In genomic region chr1:154446292-154446691, GRCh38 we compare ENCODE assay signal across 12 cellular contexts. TPM values are rescaled to one million over a fixed set of nuclear protein-coding genes. Genes with fewer than 3 reads are reported as not detected.
A peak's percentile ranks its signal among the peaks of the same experiment; 100 is the strongest.
DNase-seq lines count a peak whose midpoint lies in the region; ATAC-seq and TF ChIP-seq lines count a peak whose summit lies in the region.
"Had no signal": no experiment of that assay in that cellular context is flagged by ENCODE, and none has a peak within 500 bp of the region (broad histone marks: within the 10 kb centered on the region; RNA-seq: fewer than 3 reads in every experiment).

No MANE protein-coding gene starts in this region.

- peaks cover 13% of the 10 kb centered on the region for H3K36me3 ChIP-seq in CD8-positive, alpha-beta T cell (ENCODE audit: insufficient read depth, low read length)
- H3K36me3 ChIP-seq in SK-N-SH (replicated peaks in 1 of 2; ENCODE audit: control insufficient read depth in 1 of 2, insufficient read depth in 2 of 2, low read length in 1 of 2): no peaks in the 10 kb centered on the region
- H3K36me3 ChIP-seq in gastroesophageal sphincter: peaks cover 0 to 66% of the 10 kb centered on the region in 2 donors

- peaks cover 61% of the 10 kb centered on the region for H3K36me3 Mint-ChIP-seq in CD8-positive, alpha-beta T cell
- no peaks in the 10 kb centered on the region for H3K36me3 Mint-ChIP-seq in activated CD8-positive, alpha-beta T cell treated with anti-CD3 and anti-CD28 coated beads, Interleukin-2, amount 10 ng/mL, durations not matched to agents 7 days and 5 days (ENCODE audit: low read depth)

- no peaks in the 10 kb centered on the region for H3K27me3 ChIP-seq in CD8-positive, alpha-beta T cell (ENCODE audit: insufficient read depth, low read length)
- no peaks in the 10 kb centered on the region for H3K27me3 ChIP-seq in SK-N-SH (ENCODE audit: insufficient read depth)
- no peaks in the 10 kb centered on the region for H3K27me3 ChIP-seq in gastroesophageal sphincter

- H3K4me3 Mint-ChIP-seq in CD8-positive, alpha-beta T cell: no peak overlapping the region
- no peak overlapping the region for H3K4me3 Mint-ChIP-seq in activated CD8-positive, alpha-beta T cell treated with anti-CD3 and anti-CD28 coated beads, Interleukin-2, amount 10 ng/mL, durations not matched to agents 7 days and 5 days
- H3K4me3 Mint-ChIP-seq: GM23338 had no signal

- H3K4me1 Mint-ChIP-seq in CD8-positive, alpha-beta T cell (ENCODE audit: low read depth): peaks cover 34% of the 10 kb centered on the region
- H3K4me1 Mint-ChIP-seq in activated CD8-positive, alpha-beta T cell treated with anti-CD3 and anti-CD28 coated beads, Interleukin-2, amount 10 ng/mL, durations not matched to agents 7 days and 5 days (ENCODE audit: low read depth): peaks cover 32% of the 10 kb centered on the region

- H2AFZ ChIP-seq in SK-N-SH (ENCODE audit: low read depth): 0 out of 2 replicates have a peak overlapping the region, but pooled peaks have one; percentile 4
- H2AFZ ChIP-seq: GM23338, PC-9 had no signal

- H3F3A ChIP-seq in SK-N-SH (replicated peaks; ENCODE audit: insufficient read depth): no peaks in the 10 kb centered on the region

- no peak overlapping the region for H3K9ac ChIP-seq in SK-N-SH

- TF ChIP-seq EP300 in SK-N-SH (IDR thresholded peaks at IDR 0.05; ENCODE audit: borderline replicate concordance in 1 of 2, low read depth in 1 of 2, low read length in 1 of 2): no peak
- no peak for TF ChIP-seq EP300 in gastroesophageal sphincter (IDR thresholded peaks at IDR 0.05)

- 53% methylated on average over 10 of the region's 10 CpGs for WGBS in SK-N-SH (ENCODE audit: low lambda C conversion rate)
- WGBS in gastroesophageal sphincter (ENCODE audit: low coverage in 1 of 2), 2 donors: 5 to 36% methylated on average over 6 to 9 of the region's 10 CpGs

- H3K9me2 ChIP-seq in SK-N-SH: no peaks in the 10 kb centered on the region

- intact Hi-C loops in CD8-positive, alpha-beta T cell (cut with DNase I, micrococcal nuclease): no loop called here

- no peaks in the 10 kb centered on the region for H3K9me3 Mint-ChIP-seq in CD8-positive, alpha-beta T cell
- H3K9me3 Mint-ChIP-seq in activated CD8-positive, alpha-beta T cell treated with anti-CD3 and anti-CD28 coated beads, Interleukin-2, amount 10 ng/mL, durations not matched to agents 7 days and 5 days (ENCODE audit: insufficient read depth): no peaks in the 10 kb centered on the region
- H3K9me3 Mint-ChIP-seq: GM23338 had no signal

- H3K27ac ChIP-seq in CD8-positive, alpha-beta T cell (ENCODE audit: low read depth, low read length): no peak overlapping the region
- H3K27ac ChIP-seq in SK-N-SH (ENCODE audit: low read depth in 2 of 2, low read length in 1 of 2): peak overlapping the region in 1 of 2 experiments; percentile 54; a peak in 2 of 4 replicates
- H3K27ac ChIP-seq in gastroesophageal sphincter: peak overlapping the region; percentile 77 to 97 (median 88)
- H3K27ac ChIP-seq: PC-9 had no signal

- peaks cover 32% of the 10 kb centered on the region for H3K4me1 ChIP-seq in CD8-positive, alpha-beta T cell (ENCODE audit: insufficient read depth, low read length)
- H3K4me1 ChIP-seq in SK-N-SH (ENCODE audit: control insufficient read depth in 1 of 2, insufficient read depth in 2 of 2, low read depth in 1 of 2, low read length in 1 of 2): peaks cover 4 to 33% of the 10 kb centered on the region in 2 experiments; a peak in 3 of 4 replicates
- peaks cover 0 to 72% (median 37%) of the 10 kb centered on the region in 3 donors for H3K4me1 ChIP-seq in gastroesophageal sphincter

- no peak for DNase-seq in CD8-positive, alpha-beta T cell
- DNase-seq in SK-N-SH: no peak
- DNase-seq in skeletal muscle cell (ENCODE audit: low read depth): peak; percentile 48
- no peak for DNase-seq in stimulated activated CD4-positive, alpha-beta T cell treated with anti-CD3 and anti-CD28 coated beads, Interleukin-4, amount 100 ng/mL, for 4 hours
- DNase-seq in iPS-NIHi11 (ENCODE audit: low spot score): no peak
- DNase-seq in NCI-H1105 (lab: John Stamatoyannopoulos, UW): no peak
- DNase-seq in activated CD8-positive, alpha-beta T cell treated with anti-CD3 and anti-CD28 coated beads, Interleukin-2, amount 10 ng/mL, durations not matched to agents 7 days and 5 days: no peak
- DNase-seq: activated effector memory CD4-positive, alpha-beta T cell treated with anti-CD3 and anti-CD28 coated beads, Interleukin-2, amount 50 U/mL, for 16 hours; NCI-H1436; PC-9 had no signal

- H3K4me3 ChIP-seq in CD8-positive, alpha-beta T cell (ENCODE audit: low read depth, low read length): no peak overlapping the region
- H3K4me3 ChIP-seq in SK-N-SH (ENCODE audit: low read depth in 2 of 2, low read length in 1 of 2) (no peak overlapping the region), gastroesophageal sphincter (no peak overlapping the region), skeletal muscle cell (ENCODE audit: low read depth, low read length) (no peak overlapping the region)
- H3K4me3 ChIP-seq: GM23338, PC-9 had no signal

- H3K27ac Mint-ChIP-seq in CD8-positive, alpha-beta T cell: peak overlapping the region; percentile 27
- H3K27ac Mint-ChIP-seq in activated CD8-positive, alpha-beta T cell treated with anti-CD3 and anti-CD28 coated beads, Interleukin-2, amount 10 ng/mL, durations not matched to agents 7 days and 5 days: no peak overlapping the region
- H3K27ac Mint-ChIP-seq: GM23338 had no signal

- no peaks in the 10 kb centered on the region for H4K20me1 ChIP-seq in SK-N-SH (ENCODE audit: insufficient read depth)

- peak overlapping the region; percentile 11; the same call in 1 of the 2 replicates for H3K4me2 ChIP-seq in SK-N-SH
- H3K4me2 ChIP-seq: GM23338, PC-9 had no signal

- no peaks in the 10 kb centered on the region for H3K9me3 ChIP-seq in CD8-positive, alpha-beta T cell (ENCODE audit: low read length)
- no peaks in the 10 kb centered on the region for H3K9me3 ChIP-seq in SK-N-SH
- no peaks in the 10 kb centered on the region for H3K9me3 ChIP-seq in gastroesophageal sphincter

- no peak for TF ChIP-seq POLR2A in gastroesophageal sphincter (IDR thresholded peaks at IDR 0.05)

- no peak for ATAC-seq in CD8-positive, alpha-beta T cell
- ATAC-seq in gastroesophageal sphincter: peak; percentile 95
- ATAC-seq in activated CD8-positive, alpha-beta T cell treated with anti-CD3 and anti-CD28 coated beads, Interleukin-2, amount 10 ng/mL, durations not matched to agents 7 days and 5 days: no peak
- ATAC-seq: GM23338 had no signal

- no peak for TF ChIP-seq CTCF in CD8-positive, alpha-beta T cell (IDR thresholded peaks at IDR 0.05)
- TF ChIP-seq CTCF in SK-N-SH (IDR thresholded peaks at IDR 0.05) (no peak), gastroesophageal sphincter (IDR thresholded peaks at IDR 0.05) (no peak)

- POLR2A ChIA-PET in CD8-positive, alpha-beta T cell (lab: Charles Lee): interaction anchor here (1.2 kb wide), 1 partner anchor 22 kb away, joined by 3 read pairs; no protein-coding TSS in a partner anchor
- POLR2A ChIA-PET in SK-N-SH (lab: Yijun Ruan, JAX): no interaction called here
- POLR2A ChIA-PET in activated CD8-positive, alpha-beta T cell treated with anti-CD3 and anti-CD28 coated beads, Interleukin-2, amount 10 ng/mL, durations not matched to agents 7 days and 5 days (lab: Charles Lee): no interaction called here

- H3K79me2 ChIP-seq in SK-N-SH (ENCODE audit: insufficient read depth): no peaks in the 10 kb centered on the region

- H3K27me3 Mint-ChIP-seq in CD8-positive, alpha-beta T cell (ENCODE audit: low read depth): no peaks in the 10 kb centered on the region
- H3K27me3 Mint-ChIP-seq in activated CD8-positive, alpha-beta T cell treated with anti-CD3 and anti-CD28 coated beads, Interleukin-2, amount 10 ng/mL, durations not matched to agents 7 days and 5 days (ENCODE audit: low read depth): peaks cover 29% of the 10 kb centered on the region

- CTCF ChIA-PET in CD8-positive, alpha-beta T cell (lab: Charles Lee): interaction anchor here (0.8 kb wide), 1 partner anchor 223 kb away, joined by 3 read pairs; no protein-coding TSS in a partner anchor
- CTCF ChIA-PET in SK-N-SH (lab: Yijun Ruan, JAX): interaction anchor here (1.6 kb wide), 1 partner anchor 33 kb away, joined by 4 read pairs; no protein-coding TSS in a partner anchor
- CTCF ChIA-PET in activated CD8-positive, alpha-beta T cell treated with anti-CD3 and anti-CD28 coated beads, Interleukin-2, amount 10 ng/mL, durations not matched to agents 7 days and 5 days (lab: Charles Lee): no interaction called here

- TF ChIP-seq RAD21 in SK-N-SH (IDR thresholded peaks at IDR 0.05; ENCODE audit: low read length): no peak

TF ChIP-seq in SK-N-SH, 30 proteins besides CTCF, POLR2A, EP300 and RAD21 (continues in another document):
- no peak for TF ChIP-seq RFX5 (IDR thresholded peaks at IDR 0.05; ENCODE audit: low read length)
- peak; percentile 37; the same call in 1 of the 2 replicates for TF ChIP-seq JUND (IDR thresholded peaks at IDR 0.05)
- TF ChIP-seq ELF1 (IDR thresholded peaks at IDR 0.05): no peak
- no peak for TF ChIP-seq MAX (IDR thresholded peaks at IDR 0.05; ENCODE audit: low read depth)

RNA-seq across cellular contexts. Expression of gene IL6R, which starts 41.1 kb away (rescaled TPM):
- total RNA-seq in CD8-positive, alpha-beta T cell: 10 to 100 TPM in 1 of 2 experiments, 1 to 10 TPM in 1; 10.0 to 12.0 TPM
- 1.4 and 2.8 TPM in 2 replicates for polyA plus RNA-seq in SK-N-SH (2012; rRNA removed)
- polyA plus RNA-seq in SK-N-SH (2012; cell fraction: cytosol; rRNA removed): 0.97 and 1.5 TPM in 2 replicates
- polyA plus RNA-seq in SK-N-SH (2012; cell fraction: nucleus; rRNA removed): 1.8 and 3.7 TPM in 2 replicates
- total RNA-seq in gastroesophageal sphincter: 10 to 100 TPM; 44.7 to 59.4 (median 55.5) TPM
- total RNA-seq in activated CD8-positive, alpha-beta T cell treated with anti-CD3 and anti-CD28 coated beads, Interleukin-2, amount 10 ng/mL, durations not matched to agents 7 days and 5 days: under 1 TPM; 0.16 to 0.53 TPM

RNA-seq across cellular contexts. Expression of gene TDRD10, which starts 55.7 kb away (rescaled TPM):
- total RNA-seq in CD8-positive, alpha-beta T cell: not detected
- not detected in 2 replicates for polyA plus RNA-seq in SK-N-SH (2012; rRNA removed)
- not detected in 2 replicates for polyA plus RNA-seq in SK-N-SH (2012; cell fraction: cytosol; rRNA removed)
- polyA plus RNA-seq in SK-N-SH (2012; cell fraction: nucleus; rRNA removed): not detected in 2 replicates
- 1 to 10 TPM; 1.4 to 3.3 (median 2.8) TPM for total RNA-seq in gastroesophageal sphincter
- total RNA-seq in activated CD8-positive, alpha-beta T cell treated with anti-CD3 and anti-CD28 coated beads, Interleukin-2, amount 10 ng/mL, durations not matched to agents 7 days and 5 days: not detected
- total RNA-seq: GM23338, PC-9 had no signal

RNA-seq across cellular contexts. Expression of gene SHE, which starts 55.9 kb away (rescaled TPM):
- not detected for total RNA-seq in CD8-positive, alpha-beta T cell
- polyA plus RNA-seq in SK-N-SH (2012; rRNA removed): not detected in 2 replicates
- not detected in 2 replicates for polyA plus RNA-seq in SK-N-SH (2012; cell fraction: cytosol; rRNA removed)
- polyA plus RNA-seq in SK-N-SH (2012; cell fraction: nucleus; rRNA removed): not detected in 2 replicates
- 10 to 100 TPM in 3 of 4 donors, 1 to 10 TPM in 1; 7.2 to 13.9 (median 11.7) TPM for total RNA-seq in gastroesophageal sphincter
- total RNA-seq in activated CD8-positive, alpha-beta T cell treated with anti-CD3 and anti-CD28 coated beads, Interleukin-2, amount 10 ng/mL, durations not matched to agents 7 days and 5 days: not detected
- total RNA-seq: PC-9 had no signal

Comparison
In these comparisons a context has a peak if more than half of its experiments do, and no peak if none do; other contexts are left out.
1. RNA of gene IL6R, which starts 41.1 kb away (total RNA-seq): 44.7 to 59.4 TPM in gastroesophageal sphincter and 10.0 to 12.0 TPM in CD8-positive, alpha-beta T cell; 0.16 to 0.53 TPM in activated CD8-positive, alpha-beta T cell treated with anti-CD3 and anti-CD28 coated beads, Interleukin-2, amount 10 ng/mL, durations not matched to agents 7 days and 5 days; every median in the first group is over 4 times any median in the second.
2. RNA of gene SHE, which starts 55.9 kb away (total RNA-seq): 7.2 to 13.9 TPM in gastroesophageal sphincter; not detected in CD8-positive, alpha-beta T cell and not detected in activated CD8-positive, alpha-beta T cell treated with anti-CD3 and anti-CD28 coated beads, Interleukin-2, amount 10 ng/mL, durations not matched to agents 7 days and 5 days; every median in the first group is over 4 times any median in the second.